ENCODE assay signal across 1 cellular context in the genomic region with DNA sequence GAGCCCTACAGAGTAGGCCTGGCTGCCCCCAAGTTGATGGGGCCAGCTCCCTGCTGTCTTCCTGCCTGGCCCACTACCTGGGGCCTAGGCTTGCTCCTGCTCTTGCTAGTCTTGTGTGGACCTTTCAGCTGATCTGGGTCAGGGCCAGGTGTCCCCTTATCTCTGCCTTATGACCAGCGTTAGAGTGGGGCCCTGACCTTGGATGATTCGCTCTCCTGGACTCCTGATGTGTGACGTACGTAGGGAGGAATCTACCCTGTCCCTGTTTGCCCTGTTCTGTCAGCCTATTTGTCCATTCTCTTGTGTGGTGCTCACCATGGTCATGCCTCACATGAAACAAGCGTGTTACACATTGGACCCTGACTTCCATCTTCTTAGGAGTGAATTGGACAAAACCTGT.
TF ChIP-seq lines count a peak whose summit lies in the region.

No MANE protein-coding gene starts in this region.

TF ChIP-seq in K562, 482 proteins besides CTCF, POLR2A, EP300 and RAD21 (continued from another document):
- TF ChIP-seq BCL6 (CRISPR knock-in tag; IDR thresholded peaks at IDR 0.05) (no peak), PCBP2 (IDR thresholded peaks at IDR 0.05; ENCODE audit: low read depth, low read length, poor library complexity, severe bottlenecking) (no peak), TEAD2 (tag; IDR thresholded peaks at IDR 0.05) (no peak), HNRNPK (IDR thresholded peaks at IDR 0.05; ENCODE audit: low read depth, low read length, poor library complexity, severe bottlenecking) (no peak)
